Comparison of ENCODE assay signal across 8 cellular contexts in genomic region chr20:325889-326644, GRCh38. TPM values are rescaled to one million over a fixed set of nuclear protein-coding genes. Genes with fewer than 3 reads are reported as not detected.
DNase-seq lines count a peak whose midpoint lies in the region; ATAC-seq and TF ChIP-seq lines count a peak whose summit lies in the region.

No MANE protein-coding gene starts in this region.

- no peaks in the 10 kb centered on the region for H3K27me3 ChIP-seq in H9 (ENCODE audit: insufficient read depth, low read length)

- no peak overlapping the region for H2BK20ac ChIP-seq in H9 (ENCODE audit: low read depth, low read length, poor library complexity, severe bottlenecking)

- peaks cover 3% of the 10 kb centered on the region; the same call in 1 of the 2 replicates for H3K27me3 Mint-ChIP-seq in H9 (ENCODE audit: low read depth)
- H3K27me3 Mint-ChIP-seq in activated CD4-positive, alpha-beta memory T cell treated with anti-CD3 and anti-CD28 coated beads, Interleukin-2, amount 10 ng/mL, durations not matched to agents 7 days and 5 days, result peaks cover 2% of the 10 kb centered on the region
- H3K27me3 Mint-ChIP-seq in effector memory CD8-positive, alpha-beta T cell, result no peaks in the 10 kb centered on the region
- H3K27me3 Mint-ChIP-seq in stimulated activated memory B cell treated with anti-CD40 and anti-IgM and Interleukin-4, amounts not matched to agents 10 μg/mL and 1 μg/mL and 100 μg/mL, for 72 hours, result no peaks in the 10 kb centered on the region

- H3K4ac ChIP-seq in H9 (ENCODE audit: low read depth, low read length), result no peak overlapping the region; the same call in 1 of the 2 replicates

- H3T11ph ChIP-seq in H9 (ENCODE audit: low read length), result no peak overlapping the region

- H3K4me1 ChIP-seq in H9 (ENCODE audit: insufficient read depth, low read length), result peaks cover 9% of the 10 kb centered on the region; the same call in 1 of the 2 replicates

- H4K8ac ChIP-seq in H9 (replicated peaks; ENCODE audit: insufficient read length, low read depth, low read length), result no peak overlapping the region

- no peak for ATAC-seq in effector memory CD8-positive, alpha-beta T cell (replicated peaks)
- ATAC-seq in stimulated activated memory B cell treated with anti-CD40 and anti-IgM and Interleukin-4, amounts not matched to agents 10 μg/mL and 1 μg/mL and 100 μg/mL, for 72 hours, result peak; percentile 26
- ATAC-seq in GM21360 (IDR thresholded peaks at IDR 0.05; ENCODE audit: unreplicated experiment), result no peak

- peak overlapping the region; percentile 84 for H3K9ac ChIP-seq in H9 (ENCODE audit: extremely low read depth, insufficient read length, low read length)

- H2BK12ac ChIP-seq in H9 (ENCODE audit: insufficient read length, low read depth, low read length), result no peak overlapping the region

- H2AFZ ChIP-seq in H9 (ENCODE audit: low read length), result no peak overlapping the region

- H3K79me1 ChIP-seq in H9 (ENCODE audit: insufficient read depth, low read depth, low read length, poor library complexity, severe bottlenecking), result no peaks in the 10 kb centered on the region

- no peak overlapping the region for H2AK5ac ChIP-seq in H9 (ENCODE audit: insufficient read length, low read length)

- H3K4me2 ChIP-seq in H9 (ENCODE audit: insufficient read depth, insufficient read length, low read length), result peak overlapping the region; percentile 48

- peaks cover 9% of the 10 kb centered on the region; the same call in 1 of the 2 replicates for H3K79me2 ChIP-seq in H9 (ENCODE audit: insufficient read depth, low read length)

- peak overlapping the region; percentile 87 to 93 for H3K4me3 Mint-ChIP-seq in H9
- peak overlapping the region; percentile 64 for H3K4me3 Mint-ChIP-seq in activated CD4-positive, alpha-beta memory T cell treated with anti-CD3 and anti-CD28 coated beads, Interleukin-2, amount 10 ng/mL, durations not matched to agents 7 days and 5 days
- H3K4me3 Mint-ChIP-seq in effector memory CD8-positive, alpha-beta T cell, result peak overlapping the region; percentile 78 to 80
- H3K4me3 Mint-ChIP-seq in stimulated activated memory B cell treated with anti-CD40 and anti-IgM and Interleukin-4, amounts not matched to agents 10 μg/mL and 1 μg/mL and 100 μg/mL, for 72 hours, result peak overlapping the region; percentile 93

- DNase-seq in COR-L47 (lab: John Stamatoyannopoulos, UW), result peak; percentile 71
- DNase-seq in H9, result peak; percentile 69
- DNase-seq in NCI-H2171 treated with DMSO at 0.1 percent for 48 hours (lab: John Stamatoyannopoulos, UW), result peak; percentile 69
- DNase-seq in activated CD4-positive, alpha-beta memory T cell treated with anti-CD3 and anti-CD28 coated beads, Interleukin-2, amount 10 ng/mL, durations not matched to agents 7 days and 5 days, result peak; percentile 47
- DNase-seq in effector memory CD8-positive, alpha-beta T cell, result peak; percentile 21 to 35 (median 31)
- peak; percentile 58 for DNase-seq in medulla oblongata (ENCODE audit: extremely low spot score)

- no peak overlapping the region for H3K56ac ChIP-seq in H9 (ENCODE audit: insufficient read length, low read depth, low read length)

- H3K9me3 ChIP-seq in H9 (ENCODE audit: control insufficient read depth, low read depth, low read length), result no peaks in the 10 kb centered on the region

- no peak overlapping the region for H3K23ac ChIP-seq in H9 (ENCODE audit: insufficient read length, low read depth, low read length)

- no peak overlapping the region for H3K27ac ChIP-seq in H9 (ENCODE audit: insufficient read length, low read depth, low read length)

- TF ChIP-seq CTCF in H9 (conservative IDR thresholded peaks at IDR 0.05), result no peak

- peaks cover 16% of the 10 kb centered on the region for H3K23me2 ChIP-seq in H9 (ENCODE audit: insufficient read length, low read depth, low read length, poor library complexity, severe bottlenecking)

- peak overlapping the region; percentile 92 to 97 (median 95); a peak in 6 of 7 replicates for H3K27ac Mint-ChIP-seq in H9
- H3K27ac Mint-ChIP-seq in activated CD4-positive, alpha-beta memory T cell treated with anti-CD3 and anti-CD28 coated beads, Interleukin-2, amount 10 ng/mL, durations not matched to agents 7 days and 5 days, result no peak overlapping the region
- H3K27ac Mint-ChIP-seq in effector memory CD8-positive, alpha-beta T cell, result no peak overlapping the region
- peak overlapping the region; percentile 72 for H3K27ac Mint-ChIP-seq in stimulated activated memory B cell treated with anti-CD40 and anti-IgM and Interleukin-4, amounts not matched to agents 10 μg/mL and 1 μg/mL and 100 μg/mL, for 72 hours

- H3K14ac ChIP-seq in H9 (ENCODE audit: insufficient read depth, low read length), result peak overlapping the region; percentile 93

- no peak overlapping the region for H2BK15ac ChIP-seq in H9 (ENCODE audit: low read depth, low read length)

- POLR2A ChIA-PET in activated CD4-positive, alpha-beta memory T cell treated with anti-CD3 and anti-CD28 coated beads, Interleukin-2, amount 10 ng/mL, durations not matched to agents 7 days and 5 days (lab: Charles Lee), result interaction anchor here (0.9 to 7.2 kb wide), 5 partner anchors 19 to 136 kb away, joined by 3 to 95 read pairs (median 4); partner anchors contain the start of genes NRSN2, TBC1D20 and ZCCHC3

- no peak overlapping the region for H4K5ac ChIP-seq in H9 (ENCODE audit: insufficient read length, low read depth, low read length)

- CTCF ChIA-PET in activated CD4-positive, alpha-beta memory T cell treated with anti-CD3 and anti-CD28 coated beads, Interleukin-2, amount 10 ng/mL, durations not matched to agents 7 days and 5 days (lab: Charles Lee), result interaction anchor here (1.0 kb wide), 1 partner anchor 107 kb away, joined by 3 read pairs; no protein-coding TSS in a partner anchor

- H3K18ac ChIP-seq in H9 (ENCODE audit: insufficient read length, low read depth, low read length), result peak overlapping the region; percentile 95

- peaks cover 0 to 2% of the 10 kb centered on the region in 2 experiments; a peak in 1 of 5 replicates for H3K9me3 Mint-ChIP-seq in H9
- H3K9me3 Mint-ChIP-seq in activated CD4-positive, alpha-beta memory T cell treated with anti-CD3 and anti-CD28 coated beads, Interleukin-2, amount 10 ng/mL, durations not matched to agents 7 days and 5 days, result no peaks in the 10 kb centered on the region
- no peaks in the 10 kb centered on the region for H3K9me3 Mint-ChIP-seq in effector memory CD8-positive, alpha-beta T cell
- H3K9me3 Mint-ChIP-seq in stimulated activated memory B cell treated with anti-CD40 and anti-IgM and Interleukin-4, amounts not matched to agents 10 μg/mL and 1 μg/mL and 100 μg/mL, for 72 hours, result no peaks in the 10 kb centered on the region

- peaks cover 52% of the 10 kb centered on the region in 2 experiments for H3K4me1 Mint-ChIP-seq in H9
- H3K4me1 Mint-ChIP-seq in activated CD4-positive, alpha-beta memory T cell treated with anti-CD3 and anti-CD28 coated beads, Interleukin-2, amount 10 ng/mL, durations not matched to agents 7 days and 5 days, result peaks cover 34% of the 10 kb centered on the region
- H3K4me1 Mint-ChIP-seq in effector memory CD8-positive, alpha-beta T cell (ENCODE audit: low read depth in 2 of 2), result peaks cover 9% of the 10 kb centered on the region in 2 donors
- H3K4me1 Mint-ChIP-seq in stimulated activated memory B cell treated with anti-CD40 and anti-IgM and Interleukin-4, amounts not matched to agents 10 μg/mL and 1 μg/mL and 100 μg/mL, for 72 hours, result peaks cover 52% of the 10 kb centered on the region

- no peak overlapping the region for H2BK120ac ChIP-seq in H9 (ENCODE audit: low read depth, low read length, poor library complexity, severe bottlenecking)

- no peak overlapping the region for H2BK5ac ChIP-seq in H9 (ENCODE audit: insufficient read length, low read length)

- peaks cover 23 to 32% (median 27%) of the 10 kb centered on the region in 3 experiments; a peak in 6 of 7 replicates for H3K36me3 Mint-ChIP-seq in H9 (ENCODE audit: insufficient read depth in 1 of 3, low read depth in 3 of 3)
- no peaks in the 10 kb centered on the region for H3K36me3 Mint-ChIP-seq in activated CD4-positive, alpha-beta memory T cell treated with anti-CD3 and anti-CD28 coated beads, Interleukin-2, amount 10 ng/mL, durations not matched to agents 7 days and 5 days (ENCODE audit: low read depth)
- H3K36me3 Mint-ChIP-seq in effector memory CD8-positive, alpha-beta T cell (ENCODE audit: insufficient read depth), result peaks cover 22% of the 10 kb centered on the region
- peaks cover 6% of the 10 kb centered on the region for H3K36me3 Mint-ChIP-seq in stimulated activated memory B cell treated with anti-CD40 and anti-IgM and Interleukin-4, amounts not matched to agents 10 μg/mL and 1 μg/mL and 100 μg/mL, for 72 hours

- no CpG with 5 or more reads among the region's 103 CpGs for WGBS in H9 (ENCODE audit: extremely low coverage, insufficient read length, low lambda C conversion rate)

- H4K91ac ChIP-seq in H9 (ENCODE audit: insufficient read length, low read depth, low read length), result no peak overlapping the region

- H4K20me1 ChIP-seq in H9 (ENCODE audit: control insufficient read depth, insufficient read depth, insufficient read length), result peaks cover 2% of the 10 kb centered on the region

RNA-seq across cellular contexts. Expression of gene SOX12, which starts 0.7 kb away (rescaled TPM):
- 54.4 and 55.1 TPM in 2 replicates for total RNA-seq in H9 (2021)
- 1 to 10 TPM; 2.9 to 3.2 TPM for total RNA-seq in activated CD4-positive, alpha-beta memory T cell treated with anti-CD3 and anti-CD28 coated beads, Interleukin-2, amount 10 ng/mL, durations not matched to agents 7 days and 5 days

RNA-seq across cellular contexts. Expression of gene NRSN2, which starts 20.8 kb away (rescaled TPM):
- total RNA-seq in H9 (2021), result 18.9 and 22.7 TPM in 2 replicates
- total RNA-seq in activated CD4-positive, alpha-beta memory T cell treated with anti-CD3 and anti-CD28 coated beads, Interleukin-2, amount 10 ng/mL, durations not matched to agents 7 days and 5 days, result 1 to 10 TPM; 1.8 to 2.7 TPM

RNA-seq across cellular contexts. Expression of gene ZCCHC3, which starts 28.7 kb away (rescaled TPM):
- total RNA-seq in H9 (2021), result 41.3 and 43.3 TPM in 2 replicates
- total RNA-seq in activated CD4-positive, alpha-beta memory T cell treated with anti-CD3 and anti-CD28 coated beads, Interleukin-2, amount 10 ng/mL, durations not matched to agents 7 days and 5 days, result 10 to 100 TPM; 23.5 to 23.9 TPM

RNA-seq across cellular contexts. Expression of gene C20orf96, which starts 35.5 kb away (rescaled TPM):
- total RNA-seq in H9 (2021), result 13.8 and 14.5 TPM in 2 replicates
- total RNA-seq in activated CD4-positive, alpha-beta memory T cell treated with anti-CD3 and anti-CD28 coated beads, Interleukin-2, amount 10 ng/mL, durations not matched to agents 7 days and 5 days, result 1 to 10 TPM; 5.9 to 6.0 TPM

RNA-seq across cellular contexts. Expression of gene TRIB3, which starts 54.5 kb away (rescaled TPM):
- total RNA-seq in H9 (2021), result 20.0 and 20.8 TPM in 2 replicates
- 10 to 100 TPM; 28.3 to 28.9 TPM for total RNA-seq in activated CD4-positive, alpha-beta memory T cell treated with anti-CD3 and anti-CD28 coated beads, Interleukin-2, amount 10 ng/mL, durations not matched to agents 7 days and 5 days

Comparison
In these comparisons a context has a peak if more than half of its experiments do, and no peak if none do; other contexts are left out.
1. H3K27ac Mint-ChIP-seq: peak in H9 (3 of 3) and stimulated activated memory B cell treated with anti-CD40 and anti-IgM and Interleukin-4, amounts not matched to agents 10 μg/mL and 1 μg/mL and 100 μg/mL, for 72 hours (single experiment); none in activated CD4-positive, alpha-beta memory T cell treated with anti-CD3 and anti-CD28 coated beads, Interleukin-2, amount 10 ng/mL, durations not matched to agents 7 days and 5 days (single experiment) and effector memory CD8-positive, alpha-beta T cell (0 of 2).
2. RNA of gene SOX12, which starts 0.7 kb away (total RNA-seq): 54.4 to 55.1 TPM in H9; 2.9 to 3.2 TPM in activated CD4-positive, alpha-beta memory T cell treated with anti-CD3 and anti-CD28 coated beads, Interleukin-2, amount 10 ng/mL, durations not matched to agents 7 days and 5 days; every median in the first group is over 10 times any median in the second.
3. Peak in every context shown above with its lines, with median percentiles within 50 percentile points of each other: DNase-seq and H3K4me3 Mint-ChIP-seq.